In genomic region chr1:155745284-155746228, GRCh38 we compare ENCODE assay signal across 8 cellular contexts. TPM values are rescaled to one million over a fixed set of nuclear protein-coding genes. Genes with fewer than 3 reads are reported as not detected.
DNase-seq lines count a peak whose midpoint lies in the region; ATAC-seq, FAIRE-seq and TF ChIP-seq lines count a peak whose summit lies in the region.
"Not testable (repeated sequence)": the region's sequence is repeated elsewhere in the genome, so short reads cannot be mapped to it uniquely, and the experiment has no call there.

No MANE protein-coding gene starts in this region.

- not testable (repeated sequence) for H3K79me1 ChIP-seq in H1 (ENCODE audit: low read depth, low read length); mesendoderm (ENCODE audit: low read length)

- not testable (repeated sequence) for H2BK15ac ChIP-seq in H1 (ENCODE audit: low read length); mesendoderm (replicated peaks; ENCODE audit: low read depth)

- H3K4me2 ChIP-seq in H1 (ENCODE audit: insufficient read depth in 1 of 2, low read depth in 2 of 2, low read length in 2 of 2), result peak overlapping the region; percentile 57 to 69
- H3K4me2 ChIP-seq in mesendoderm (ENCODE audit: low read length), result peak overlapping the region; percentile 74

- H3K9me3 ChIP-seq in H1 (ENCODE audit: insufficient read depth in 2 of 2, low read depth in 1 of 2, low read length in 1 of 2), result not testable (repeated sequence)

- not testable (repeated sequence) for H3K23ac ChIP-seq in H1 (ENCODE audit: insufficient read length); mesendoderm (ENCODE audit: low read length)

- not testable (repeated sequence) for H2BK120ac ChIP-seq in H1 (replicated peaks; ENCODE audit: low read depth, low read length); mesendoderm (ENCODE audit: low read depth, low read length)

- H2AFZ ChIP-seq in H1 (ENCODE audit: low read length), result peak overlapping the region; percentile 86; the same call in 1 of the 2 replicates

- POLR2A ChIA-PET in H1 (lab: Charles Lee; ENCODE audit: partially characterized antibody), result not testable (repeated sequence)

- H3K4ac ChIP-seq in H1 (replicated peaks; ENCODE audit: insufficient read length, low read depth, low read length); mesendoderm (ENCODE audit: low read depth, low read length): not testable (repeated sequence)

- not testable (repeated sequence) for H3K79me2 ChIP-seq in H1 (ENCODE audit: control insufficient read depth in 1 of 2, insufficient read depth in 2 of 2, low read length in 2 of 2); mesendoderm (ENCODE audit: control insufficient read depth, insufficient read depth, low read length)

- H3K18ac ChIP-seq in H1 (ENCODE audit: extremely low read depth, low read length), result peak overlapping the region; percentile 48; the same call in 1 of the 2 replicates
- not testable (repeated sequence) for H3K18ac ChIP-seq in mesendoderm (ENCODE audit: low read length)

- peak overlapping the region; percentile 50 to 81 (median 76) for H3K4me3 ChIP-seq in H1 (ENCODE audit: extremely low read depth in 1 of 4, insufficient read depth in 2 of 4, low read depth in 3 of 4, low read length in 4 of 4)
- H3K4me3 ChIP-seq in mesendoderm (ENCODE audit: low read length), result peak overlapping the region; percentile 71

- not testable (repeated sequence) for TF ChIP-seq RAD21 in H1 (IDR thresholded peaks at IDR 0.05 in 1 of 2, conservative IDR thresholded peaks at IDR 0.05 in 1 of 2; ENCODE audit: low read depth in 2 of 2, low read length in 2 of 2)

- H2BK20ac ChIP-seq in H1 (ENCODE audit: low read length), result not testable (repeated sequence)

- not testable (repeated sequence) for H4K91ac ChIP-seq in H1 (replicated peaks; ENCODE audit: insufficient read length, low read length)

- H3K56ac ChIP-seq in H1 (replicated peaks; ENCODE audit: insufficient read length, low read depth, low read length), result not testable (repeated sequence)
- H3K56ac ChIP-seq in mesendoderm (ENCODE audit: low read length), result peak overlapping the region; percentile 89

- not testable (repeated sequence) for H4K20me1 ChIP-seq in H1 (replicated peaks in 1 of 2; ENCODE audit: control insufficient read depth in 1 of 2, insufficient read depth in 2 of 2, low read length in 2 of 2)

- DNase-seq in COR-L47 (lab: John Stamatoyannopoulos, UW), result peak; percentile 94
- DNase-seq in HT1080 (ENCODE audit: low read depth), result peak; percentile 98
- DNase-seq in NOMO-1 (lab: John Stamatoyannopoulos, UW; ENCODE audit: unreplicated experiment in 2 of 2), result peak; percentile 95 to 96
- peak; percentile 92 to 98 (median 95) for DNase-seq in activated CD8-positive, alpha-beta memory T cell treated with anti-CD3 and anti-CD28 coated beads for 48 hours (ENCODE audit: low read depth in 2 of 3, low spot score in 2 of 3)
- DNase-seq in H1 (ENCODE audit: low read depth in 1 of 2, low spot score in 2 of 2), result peak; percentile 69 to 87
- DNase-seq in mesendoderm, result peak; percentile 98
- peak; percentile 86 for DNase-seq in stimulated activated CD8-positive, alpha-beta memory T cell treated with anti-CD3 and anti-CD28 coated beads, Interleukin-12 subunit alpha, Interleukin-12 subunit beta, amount 100 ng/mL, for 4 hours (ENCODE audit: low read depth)

- H3K14ac ChIP-seq in H1 (ENCODE audit: insufficient read length), result not testable (repeated sequence)

- not testable (repeated sequence) for H2AK5ac ChIP-seq in H1 (ENCODE audit: low read depth, low read length); mesendoderm (ENCODE audit: low read length)

- not testable (repeated sequence) for FAIRE-seq in H1 (lab: Jason Lieb, UNC)

- H4K5ac ChIP-seq in H1 (ENCODE audit: insufficient read length, low read depth, low read length), result peak overlapping the region; percentile 29
- peak overlapping the region; percentile 39 for H4K5ac ChIP-seq in mesendoderm (ENCODE audit: low read length)

- peak; percentile 45 to 46; a peak in 1 of 3 replicates for TF ChIP-seq POLR2A in H1 (IDR thresholded peaks at IDR 0.05; ENCODE audit: control extremely low read depth in 1 of 2, low read depth in 2 of 2, low read length in 2 of 2)

- not testable (repeated sequence) for H3K27ac ChIP-seq in H1 (ENCODE audit: low read depth, low read length)
- peak overlapping the region; percentile 73 for H3K27ac ChIP-seq in mesendoderm (ENCODE audit: low read depth, low read length)

- H2BK5ac ChIP-seq in H1 (ENCODE audit: low read depth, low read length); mesendoderm (ENCODE audit: low read length): not testable (repeated sequence)

- CTCF ChIA-PET in H1 (lab: Charles Lee; ENCODE audit: partially characterized antibody), result interaction anchor here (0.5 to 0.9 kb wide), 3 partner anchors 17 to 148 kb away, joined by 3 to 4 read pairs (median 3); no protein-coding TSS in a partner anchor

- not testable (repeated sequence) for TF ChIP-seq EP300 in H1 (IDR thresholded peaks at IDR 0.05; ENCODE audit: borderline replicate concordance in 1 of 2, low read depth in 2 of 2, low read length in 2 of 2)

- not testable (repeated sequence) for H3K4me1 ChIP-seq in H1 (replicated peaks in 1 of 4; ENCODE audit: control insufficient read depth in 3 of 4, insufficient read depth in 4 of 4, low read length in 3 of 4); mesendoderm (ENCODE audit: control insufficient read depth, low read depth, low read length)

- H4K8ac ChIP-seq in H1 (ENCODE audit: extremely low read depth, insufficient read depth, low read length) (peak overlapping the region; percentile 62; the same call in 1 of the 2 replicates), mesendoderm (ENCODE audit: low read depth, low read length) (peak overlapping the region; percentile 94)

- WGBS in H1 (ENCODE audit: extremely low coverage in 1 of 2, insufficient coverage in 1 of 2, insufficient read length in 1 of 2, insufficient replicate concordance in 2 of 2, low coverage in 1 of 2, low lambda C conversion rate in 2 of 2, missing lambda C conversion rate in 1 of 2), 2 experiments, result 3% methylated on average over 33 of the region's 77 CpGs; no CpG with 5 or more reads in 1 of the 2 experiments
- WGBS in mesendoderm (ENCODE audit: extremely low coverage, insufficient coverage, low lambda C conversion rate), result no CpG with 5 or more reads among the region's 77 CpGs

- not testable (repeated sequence) for H3K27me3 ChIP-seq in H1 (replicated peaks in 1 of 4; ENCODE audit: control insufficient read depth in 3 of 4, extremely low read depth in 1 of 4, insufficient read depth in 3 of 4, low read length in 3 of 4); mesendoderm (ENCODE audit: insufficient read depth, low read length, poor library complexity)

- H3K9ac ChIP-seq in H1 (replicated peaks in 1 of 4; ENCODE audit: extremely low read depth in 1 of 4, low read depth in 3 of 4, low read length in 3 of 4) (peak overlapping the region in 2 of 4 experiments; percentile 38 to 42; a peak in 4 of 7 replicates), mesendoderm (ENCODE audit: low read length) (peak overlapping the region; percentile 82)

- ATAC-seq in GM21367 (IDR thresholded peaks at IDR 0.05; ENCODE audit: unreplicated experiment), result peak; percentile 83

- TF ChIP-seq CTCF in H1 (IDR thresholded peaks at IDR 0.05; ENCODE audit: control extremely low read depth in 1 of 3, insufficient read depth in 1 of 3, low read depth in 1 of 3, low read length in 3 of 3), result not testable (repeated sequence)

- H2BK12ac ChIP-seq in H1 (ENCODE audit: low read depth, low read length), result not testable (repeated sequence)

- H3K23me2 ChIP-seq in H1 (ENCODE audit: low read depth, low read length), result not testable (repeated sequence)

- not testable (repeated sequence) for H3K36me3 ChIP-seq in H1 (ENCODE audit: control insufficient read depth in 2 of 4, insufficient read depth in 4 of 4, low read length in 3 of 4); mesendoderm (ENCODE audit: control insufficient read depth, insufficient read depth, low read length)

TF ChIP-seq in H1, 55 proteins besides CTCF, POLR2A, EP300 and RAD21 (continues in another document):
- peak; percentile 76 for TF ChIP-seq KDM4A (IDR thresholded peaks at IDR 0.05; ENCODE audit: low read depth, low read length, severe bottlenecking)
- peak; percentile 85; the same call in 1 of the 2 replicates for TF ChIP-seq EGR1 (IDR thresholded peaks at IDR 0.05; ENCODE audit: borderline replicate concordance, low read depth, low read length)
- TF ChIP-seq ASH2L (IDR thresholded peaks at IDR 0.05; ENCODE audit: low read length), result peak; percentile 39

RNA-seq across cellular contexts. Expression of gene DAP3, which starts 56.7 kb away (rescaled TPM):
- total RNA-seq in HT1080 (2014; rRNA removed; shearing (Covaris generic)), result 52.7 and 72.5 TPM in 2 replicates
- 112 and 118 TPM in 2 replicates for polyA plus RNA-seq in HT1080 (2015; cell fraction: cytosol; rRNA removed)
- 186 and 207 TPM in 2 replicates for polyA plus RNA-seq in HT1080 (2015; cell fraction: nucleus; rRNA removed)
- 87.1 and 91.6 TPM in 2 replicates for total RNA-seq in H1 (2021; fragmentation: NEBNext Ultra II Directional; extraction: Animal tissue kit (Norgen Biotek cat#: 25700))
- polyA plus RNA-seq in H1 (2011; rRNA removed), result 66.3 and 71.4 TPM in 2 replicates
- 88.0 TPM for polyA plus RNA-seq in H1 (2011; cell fraction: cytosol; rRNA removed)
- polyA plus RNA-seq in H1 (2011; cell fraction: nucleus; rRNA removed), result 144 TPM
- 84.2 to 109 TPM (median 91.8 TPM) in 4 replicates for polyA plus RNA-seq in H1 (2012, experiment 1 of 2)
- 40.9 TPM for polyA plus RNA-seq in H1 (2012, experiment 2 of 2)
- 122 TPM for polyA plus RNA-seq in H1 (2013, experiment 1 of 2)
- polyA plus RNA-seq in H1 (2013, experiment 2 of 2), result 120 TPM
- 119 and 143 TPM in 2 replicates for polyA minus RNA-seq in H1 (2011; rRNA and poly(A)+ RNA removed)
- polyA minus RNA-seq in H1 (2011; cell fraction: cytosol; rRNA and poly(A)+ RNA removed), result 43.7 TPM
- 87.2 TPM for polyA minus RNA-seq in H1 (2011; cell fraction: nucleus; rRNA and poly(A)+ RNA removed)
- polyA plus RNA-seq in mesendoderm (2013, experiment 1 of 2), result 107 TPM
- polyA plus RNA-seq in mesendoderm (2013, experiment 2 of 2), result 109 TPM

RNA-seq across cellular contexts. Expression of gene YY1AP1, which starts 57.0 kb away (rescaled TPM):
- total RNA-seq in HT1080 (2014; rRNA removed; shearing (Covaris generic)), result 33.8 and 40.3 TPM in 2 replicates
- 53.2 and 66.1 TPM in 2 replicates for polyA plus RNA-seq in HT1080 (2015; cell fraction: cytosol; rRNA removed)
- 61.7 and 91.9 TPM in 2 replicates for polyA plus RNA-seq in HT1080 (2015; cell fraction: nucleus; rRNA removed)
- total RNA-seq in H1 (2021; fragmentation: NEBNext Ultra II Directional; extraction: Animal tissue kit (Norgen Biotek cat#: 25700)), result 44.2 and 46.1 TPM in 2 replicates
- polyA plus RNA-seq in H1 (2011; rRNA removed), result 44.8 and 48.6 TPM in 2 replicates
- 42.9 TPM for polyA plus RNA-seq in H1 (2011; cell fraction: cytosol; rRNA removed)
- 44.7 TPM for polyA plus RNA-seq in H1 (2011; cell fraction: nucleus; rRNA removed)
- polyA plus RNA-seq in H1 (2012, experiment 1 of 2), result 35.8 to 41.8 TPM (median 37.3 TPM) in 4 replicates
- 22.9 TPM for polyA plus RNA-seq in H1 (2012, experiment 2 of 2)
- polyA plus RNA-seq in H1 (2013, experiment 1 of 2), result 37.4 TPM
- polyA plus RNA-seq in H1 (2013, experiment 2 of 2), result 36.1 TPM
- polyA minus RNA-seq in H1 (2011; rRNA and poly(A)+ RNA removed), result 45.0 and 47.9 TPM in 2 replicates
- 27.2 TPM for polyA minus RNA-seq in H1 (2011; cell fraction: cytosol; rRNA and poly(A)+ RNA removed)
- 25.4 TPM for polyA minus RNA-seq in H1 (2011; cell fraction: nucleus; rRNA and poly(A)+ RNA removed)
- 43.1 TPM for polyA plus RNA-seq in mesendoderm (2013, experiment 1 of 2)
- 42.0 TPM for polyA plus RNA-seq in mesendoderm (2013, experiment 2 of 2)
